13 cellular contexts compared by ENCODE assay signal in genomic region chr5:178434016-178434761, GRCh38.
"Had no signal": no experiment of that assay in that cellular context is flagged by ENCODE, and none has a peak within 500 bp of the region (broad histone marks: within the 10 kb centered on the region; RNA-seq: fewer than 3 reads in every experiment).

No MANE protein-coding gene starts in this region.

- H3K79me2 ChIP-seq: parathyroid adenoma had no signal

- H3K36me3 Mint-ChIP-seq: activated naive CD8-positive, alpha-beta T cell; memory B cell; natural killer cell treated with Interleukin-12 subunit alpha and Interleukin-12 subunit beta and Interleukin-15 and Interleukin-18, amount 100 ng/mL, for 72 hours had no signal

- DNase-seq: activated CD4-positive, alpha-beta T cell treated with anti-CD3 and anti-CD28 coated beads, Interleukin-2, amount 50 U/mL, for 4 hours; activated CD4-positive, CD25-positive, alpha-beta regulatory T cell; esophagus squamous epithelium; foreskin fibroblast; left colon; stimulated activated CD4-positive, alpha-beta T cell treated with anti-CD3 and anti-CD28 coated beads, Interleukin-1b, Interleukin-23, amount 100 ng/mL, for 48 hours; stimulated activated naive CD4-positive, alpha-beta T cell had no signal

- H3K4me3 Mint-ChIP-seq: activated naive CD8-positive, alpha-beta T cell; memory B cell; natural killer cell treated with Interleukin-12 subunit alpha and Interleukin-12 subunit beta and Interleukin-15 and Interleukin-18, amount 100 ng/mL, for 72 hours; type B pancreatic cell had no signal

- H3K9me3 ChIP-seq: esophagus squamous epithelium had no signal

- H3K27ac Mint-ChIP-seq: activated naive CD8-positive, alpha-beta T cell; activated T-helper 2 cell treated with anti-CD3 and anti-CD28 coated beads, Interferon-gamma antibody, Interleukin-2, Interleukin-4, amounts not matched to agents 10 μg/mL and 5 μg/mL and 100 μg/mL, durations not matched to agents 14 hours and 24 hours and 36 hours; memory B cell; natural killer cell treated with Interleukin-12 subunit alpha and Interleukin-12 subunit beta and Interleukin-15 and Interleukin-18, amount 100 ng/mL, for 72 hours; type B pancreatic cell had no signal

- H3K9me3 Mint-ChIP-seq: activated T-helper 2 cell treated with anti-CD3 and anti-CD28 coated beads, Interferon-gamma antibody, Interleukin-2, Interleukin-4, amounts not matched to agents 10 μg/mL and 5 μg/mL and 100 μg/mL, durations not matched to agents 14 hours and 24 hours and 36 hours; natural killer cell treated with Interleukin-12 subunit alpha and Interleukin-12 subunit beta and Interleukin-15 and Interleukin-18, amount 100 ng/mL, for 72 hours had no signal

- H3K36me3 ChIP-seq: esophagus squamous epithelium had no signal

- H3K4me1 Mint-ChIP-seq: memory B cell had no signal

- H3K27ac ChIP-seq: esophagus squamous epithelium, parathyroid adenoma had no signal

- H2AFZ ChIP-seq: parathyroid adenoma had no signal

- H3K9ac ChIP-seq: parathyroid adenoma had no signal

- ATAC-seq: left colon; natural killer cell treated with Interleukin-12 subunit alpha and Interleukin-12 subunit beta and Interleukin-15 and Interleukin-18, amount 100 ng/mL, for 72 hours had no signal
